Comparison of ENCODE assay signal across 1 cellular context in genomic region chr10:44464503-44464902, GRCh38.
TF ChIP-seq lines count a peak whose summit lies in the region.

No MANE protein-coding gene starts in this region.

TF ChIP-seq in GM23338, 12 proteins besides CTCF, POLR2A, EP300 and RAD21 (continued from another document):
- TF ChIP-seq REST (IDR thresholded peaks at IDR 0.05; ENCODE audit: unreplicated experiment), result no peak
